Comparison of ENCODE assay signal across 26 cellular contexts in the genomic region with DNA sequence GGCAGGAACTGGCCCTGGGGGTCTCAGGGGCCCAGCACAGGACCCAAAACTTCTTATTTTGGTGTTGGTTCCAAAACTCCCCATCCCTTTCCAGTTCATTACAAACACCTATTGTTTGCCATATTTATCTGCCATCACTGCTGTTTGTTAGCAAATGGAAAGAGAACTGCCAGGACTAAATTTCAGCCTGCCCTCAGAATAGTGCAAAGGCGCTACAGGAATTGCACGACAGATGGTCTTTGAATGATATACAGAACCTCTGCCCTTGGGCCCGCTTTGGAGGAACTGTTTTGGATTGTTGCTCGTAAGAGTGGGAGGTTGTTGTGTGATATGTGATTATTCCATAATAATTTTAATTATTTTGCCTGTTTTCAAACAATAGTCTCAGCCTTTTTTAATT.
"Had no signal": no experiment of that assay in that cellular context is flagged by ENCODE, and none has a peak within 500 bp of the region (broad histone marks: within the 10 kb centered on the region; RNA-seq: fewer than 3 reads in every experiment).

No MANE protein-coding gene starts in this region.

- ATAC-seq: gastrocnemius medialis; heart right ventricle; left cardiac atrium; left lung; naive thymus-derived CD4-positive, alpha-beta T cell; sciatic nerve; stimulated activated naive CD8-positive, alpha-beta T cell treated with anti-CD3 and anti-CD28 coated beads, Interleukin-15, amount 100 ng/mL, for 72 hours had no signal

- H3K27me3 Mint-ChIP-seq: stimulated activated naive CD8-positive, alpha-beta T cell treated with anti-CD3 and anti-CD28 coated beads, Interleukin-15, amount 100 ng/mL, for 72 hours had no signal

- H3K4me3 ChIP-seq: dorsolateral prefrontal cortex, gastrocnemius medialis, heart right ventricle, left lung, prostate gland, right atrium auricular region, smooth muscle cell, suprapubic skin, vagina had no signal

- H3K4me1 Mint-ChIP-seq: stimulated activated naive CD8-positive, alpha-beta T cell treated with anti-CD3 and anti-CD28 coated beads, Interleukin-15, amount 100 ng/mL, for 72 hours had no signal

- H3K27me3 ChIP-seq: dorsolateral prefrontal cortex, gastrocnemius medialis, left lung, right atrium auricular region, suprapubic skin, vagina had no signal

- H3K36me3 Mint-ChIP-seq: naive thymus-derived CD4-positive, alpha-beta T cell had no signal

- H3K9me3 Mint-ChIP-seq: nephron; stimulated activated naive CD8-positive, alpha-beta T cell treated with anti-CD3 and anti-CD28 coated beads, Interleukin-15, amount 100 ng/mL, for 72 hours had no signal

- DNase-seq: effector CD4-positive, alpha-beta T cell; foreskin fibroblast; gastrocnemius medialis; heart right ventricle; hippocampal formation; left cardiac atrium; left lung; mesendoderm; midbrain; naive thymus-derived CD4-positive, alpha-beta T cell; nucleus accumbens; stimulated activated CD4-positive, alpha-beta T cell treated with anti-CD3 and anti-CD28 coated beads, Interleukin-12 subunit alpha, Interleukin-12 subunit beta, amount 100 ng/mL, for 4 hours; stimulated activated CD4-positive, alpha-beta T cell treated with anti-CD3 and anti-CD28 coated beads, Interleukin-1b, Interleukin-23, amount 100 ng/mL, for 48 hours; stimulated activated CD4-positive, alpha-beta T cell treated with anti-CD3 and anti-CD28 coated beads, Interleukin-4, amount 100 ng/mL, for 1 hour; stimulated activated CD8-positive, alpha-beta memory T cell treated with anti-CD3 and anti-CD28 coated beads, Interleukin-4, amount 100 ng/mL, for 48 hours; stimulated activated naive CD4-positive, alpha-beta T cell; stimulated activated naive CD8-positive, alpha-beta T cell treated with anti-CD3 and anti-CD28 coated beads, Interleukin-15, amount 100 ng/mL, for 72 hours; trophoblast cell had no signal

- H3K4me3 Mint-ChIP-seq: naive thymus-derived CD4-positive, alpha-beta T cell; nephron; stimulated activated naive CD8-positive, alpha-beta T cell treated with anti-CD3 and anti-CD28 coated beads, Interleukin-15, amount 100 ng/mL, for 72 hours had no signal

- H3K27ac Mint-ChIP-seq: naive thymus-derived CD4-positive, alpha-beta T cell; nephron; stimulated activated naive CD8-positive, alpha-beta T cell treated with anti-CD3 and anti-CD28 coated beads, Interleukin-15, amount 100 ng/mL, for 72 hours had no signal

- H3K36me3 ChIP-seq: gastrocnemius medialis, heart right ventricle, left lung, prostate gland, right atrium auricular region, suprapubic skin, vagina had no signal
